In the genomic region with DNA sequence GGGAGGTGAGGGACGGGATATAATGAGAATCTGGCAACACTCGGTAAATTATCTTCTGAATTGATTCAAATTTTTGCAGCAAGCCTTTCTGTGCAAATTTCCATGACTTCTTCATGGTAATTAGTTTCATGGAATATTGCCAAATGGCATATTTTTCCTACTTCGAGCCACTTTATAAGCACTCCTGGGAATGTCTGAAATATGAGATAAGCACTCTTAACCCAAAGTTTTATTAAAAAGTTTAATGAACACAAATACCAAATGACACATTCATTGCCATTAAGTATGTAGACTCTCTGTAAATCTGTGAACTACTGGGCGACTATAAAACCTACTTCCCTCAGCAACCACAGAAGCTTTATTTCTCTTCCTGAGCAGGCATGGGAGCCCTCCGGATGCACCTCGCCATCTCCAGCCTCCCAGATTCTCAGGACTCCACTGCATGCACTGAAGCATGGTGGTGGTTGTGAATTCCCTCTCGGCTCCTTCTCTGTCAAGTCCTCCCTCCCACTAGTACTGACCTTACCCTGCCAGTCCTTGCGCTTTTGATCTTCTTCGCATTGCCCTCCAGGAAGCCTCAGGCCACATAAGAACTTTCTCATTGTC, we compare ENCODE assay signal across 19 cellular contexts.
DNase-seq lines count a peak whose midpoint lies in the region; ATAC-seq and TF ChIP-seq lines count a peak whose summit lies in the region.
"Had no signal": no experiment of that assay in that cellular context is flagged by ENCODE, and none has a peak within 500 bp of the region (broad histone marks: within the 10 kb centered on the region; RNA-seq: fewer than 3 reads in every experiment).

No MANE protein-coding gene starts in this region.

- no peaks in the 10 kb centered on the region for H3K36me3 ChIP-seq in HEK293 (ENCODE audit: control insufficient read depth in 2 of 2, insufficient read depth in 1 of 2, low read length in 2 of 2)
- H3K36me3 ChIP-seq: adrenal gland, MG63, suprapubic skin had no signal

- POLR2A ChIA-PET in activated CD4-positive, alpha-beta T cell treated with anti-CD3 and anti-CD28 coated beads, Interleukin-2, amount 10 ng/mL, durations not matched to agents 7 days and 5 days (lab: Charles Lee) = no interaction called here
- POLR2A ChIA-PET in HEK293 (lab: Yijun Ruan, JAX) = no interaction called here
- POLR2A ChIA-PET in activated CD8-positive, alpha-beta T cell treated with anti-CD3 and anti-CD28 coated beads for 36 hours (lab: Charles Lee) = interaction anchor here (0.6 to 1.2 kb wide), 4 partner anchors 17 to 153 kb away, joined by 3 read pairs; no protein-coding TSS in a partner anchor
- POLR2A ChIA-PET in naive thymus-derived CD8-positive, alpha-beta T cell (lab: Charles Lee) = interaction anchor here (0.8 to 2.3 kb wide), 10 partner anchors 10 to 430 kb away, joined by 3 to 16 read pairs (median 4); no protein-coding TSS in a partner anchor

- intact Hi-C loops in activated CD8-positive, alpha-beta T cell treated with anti-CD3 and anti-CD28 coated beads for 36 hours (cut with micrococcal nuclease) = no loop called here

- H3K36me3 Mint-ChIP-seq in activated CD4-positive, alpha-beta T cell treated with anti-CD3 and anti-CD28 coated beads, Interleukin-2, amount 10 ng/mL, durations not matched to agents 7 days and 5 days (ENCODE audit: low read depth) = peaks cover 9% of the 10 kb centered on the region
- H3K36me3 Mint-ChIP-seq in activated CD8-positive, alpha-beta T cell treated with anti-CD3 and anti-CD28 coated beads for 36 hours (ENCODE audit: low read depth) = no peaks in the 10 kb centered on the region
- H3K36me3 Mint-ChIP-seq in naive thymus-derived CD8-positive, alpha-beta T cell = no peaks in the 10 kb centered on the region
- H3K36me3 Mint-ChIP-seq: CD4-positive, CD25-positive, alpha-beta regulatory T cell had no signal

- H3K9me3 Mint-ChIP-seq in activated CD4-positive, alpha-beta T cell treated with anti-CD3 and anti-CD28 coated beads, Interleukin-2, amount 10 ng/mL, durations not matched to agents 7 days and 5 days = peaks cover 13% of the 10 kb centered on the region
- H3K9me3 Mint-ChIP-seq in activated CD8-positive, alpha-beta T cell treated with anti-CD3 and anti-CD28 coated beads for 36 hours = no peaks in the 10 kb centered on the region
- peaks cover 0 to 2% (median 0%) of the 10 kb centered on the region in 9 donors for H3K9me3 Mint-ChIP-seq in naive thymus-derived CD8-positive, alpha-beta T cell

- H3K4me3 Mint-ChIP-seq in activated CD4-positive, alpha-beta T cell treated with anti-CD3 and anti-CD28 coated beads, Interleukin-2, amount 10 ng/mL, durations not matched to agents 7 days and 5 days = peak overlapping the region; percentile 30
- H3K4me3 Mint-ChIP-seq in activated CD8-positive, alpha-beta T cell treated with anti-CD3 and anti-CD28 coated beads for 36 hours = peak overlapping the region; percentile 5
- H3K4me3 Mint-ChIP-seq in naive thymus-derived CD8-positive, alpha-beta T cell = peak overlapping the region; percentile 66 to 83 (median 76)
- H3K4me3 Mint-ChIP-seq: activated CD8-positive, alpha-beta memory T cell treated with anti-CD3 and anti-CD28 coated beads, Interleukin-2, amount 10 ng/mL, durations not matched to agents 7 days and 5 days had no signal

- TF ChIP-seq CTCF in HEK293 (tag by site-specific recombination; IDR thresholded peaks at IDR 0.05) = no peak
- no peak for TF ChIP-seq CTCF in activated CD8-positive, alpha-beta T cell treated with anti-CD3 and anti-CD28 coated beads for 36 hours (IDR thresholded peaks at IDR 0.05)

- no peaks in the 10 kb centered on the region for H3K27me3 Mint-ChIP-seq in activated CD4-positive, alpha-beta T cell treated with anti-CD3 and anti-CD28 coated beads, Interleukin-2, amount 10 ng/mL, durations not matched to agents 7 days and 5 days
- no peaks in the 10 kb centered on the region for H3K27me3 Mint-ChIP-seq in activated CD8-positive, alpha-beta T cell treated with anti-CD3 and anti-CD28 coated beads for 36 hours
- no peaks in the 10 kb centered on the region for H3K27me3 Mint-ChIP-seq in naive thymus-derived CD8-positive, alpha-beta T cell
- H3K27me3 Mint-ChIP-seq: activated CD8-positive, alpha-beta memory T cell treated with anti-CD3 and anti-CD28 coated beads, Interleukin-2, amount 10 ng/mL, durations not matched to agents 7 days and 5 days had no signal

- no peaks in the 10 kb centered on the region for H3K9me3 ChIP-seq in HEK293 (ENCODE audit: control insufficient read depth, insufficient read depth, low read depth, low read length)
- H3K9me3 ChIP-seq: adrenal gland, MG63, suprapubic skin had no signal

- H3K27ac Mint-ChIP-seq in activated CD4-positive, alpha-beta T cell treated with anti-CD3 and anti-CD28 coated beads, Interleukin-2, amount 10 ng/mL, durations not matched to agents 7 days and 5 days = peak overlapping the region; percentile 98
- peak overlapping the region; percentile 8 for H3K27ac Mint-ChIP-seq in activated CD8-positive, alpha-beta T cell treated with anti-CD3 and anti-CD28 coated beads for 36 hours
- peak overlapping the region; percentile 46 to 99 (median 94) for H3K27ac Mint-ChIP-seq in naive thymus-derived CD8-positive, alpha-beta T cell
- H3K27ac Mint-ChIP-seq: activated CD8-positive, alpha-beta memory T cell treated with anti-CD3 and anti-CD28 coated beads, Interleukin-2, amount 10 ng/mL, durations not matched to agents 7 days and 5 days had no signal

- H3K4me3 ChIP-seq in HEK293 (ENCODE audit: low read depth, low read length) = no peak overlapping the region
- H3K4me3 ChIP-seq: adrenal gland, MG63, suprapubic skin had no signal

- H3K4me1 ChIP-seq in HEK293 (ENCODE audit: control insufficient read depth, insufficient read depth, low read length) = no peaks in the 10 kb centered on the region; the same call in 1 of the 2 replicates
- H3K4me1 ChIP-seq: adrenal gland, suprapubic skin had no signal

- CTCF ChIA-PET in activated CD4-positive, alpha-beta T cell treated with anti-CD3 and anti-CD28 coated beads, Interleukin-2, amount 10 ng/mL, durations not matched to agents 7 days and 5 days (lab: Charles Lee) = interaction anchor here (1.0 to 1.1 kb wide), 2 partner anchors 18 to 422 kb away, joined by 3 to 4 read pairs; no protein-coding TSS in a partner anchor
- CTCF ChIA-PET in HEK293 (lab: Yijun Ruan, JAX) = no interaction called here
- CTCF ChIA-PET in activated CD8-positive, alpha-beta T cell treated with anti-CD3 and anti-CD28 coated beads for 36 hours (lab: Charles Lee) = interaction anchor here (1.0 to 2.5 kb wide), 5 partner anchors 15 to 447 kb away, joined by 3 to 7 read pairs (median 4); no protein-coding TSS in a partner anchor

- peaks cover 43% of the 10 kb centered on the region for H3K4me1 Mint-ChIP-seq in activated CD4-positive, alpha-beta T cell treated with anti-CD3 and anti-CD28 coated beads, Interleukin-2, amount 10 ng/mL, durations not matched to agents 7 days and 5 days
- peaks cover 40% of the 10 kb centered on the region for H3K4me1 Mint-ChIP-seq in activated CD8-positive, alpha-beta T cell treated with anti-CD3 and anti-CD28 coated beads for 36 hours (ENCODE audit: low read depth)
- H3K4me1 Mint-ChIP-seq in naive thymus-derived CD8-positive, alpha-beta T cell = peaks cover 26 to 56% (median 40%) of the 10 kb centered on the region in 4 donors

- no peak for DNase-seq in activated CD4-positive, alpha-beta T cell treated with anti-CD3 and anti-CD28 coated beads, Interleukin-2, amount 10 ng/mL, durations not matched to agents 7 days and 5 days
- no peak for DNase-seq in activated CD4-positive, alpha-beta T cell treated with anti-CD3 and anti-CD28 coated beads for 4 hours
- DNase-seq in activated CD8-positive, alpha-beta T cell treated with anti-CD3 and anti-CD28 coated beads for 36 hours = no peak
- DNase-seq in naive thymus-derived CD8-positive, alpha-beta T cell = peak in 4 of 10 donors; percentile 2 to 27 (median 20)
- no peak for DNase-seq in activated gamma-delta T cell treated with Interleukin-2 at 50 U/mL for 16 hours
- no peak for DNase-seq in cortex of kidney (lab: John Stamatoyannopoulos, UW)
- DNase-seq in ACHN = no peak
- DNase-seq: activated CD8-positive, alpha-beta memory T cell treated with anti-CD3 and anti-CD28 coated beads, Interleukin-2, amount 10 ng/mL, durations not matched to agents 7 days and 5 days; adrenal gland; CD4-positive, CD25-positive, alpha-beta regulatory T cell; central memory CD4-positive, alpha-beta T cell; head of caudate nucleus; MG63; NCI-H2029 treated with DMSO at 0.1 percent for 48 hours; NCI-H524 treated with DMSO at 0.1 percent for 48 hours; OCI-M1; stimulated activated CD4-positive, alpha-beta T cell treated with anti-CD3 and anti-CD28 coated beads, Interleukin-4, amount 100 ng/mL, for 24 hours had no signal

- in situ Hi-C loops in ACHN (cut with HindIII; ENCODE audit: low pct_ligation_motif_present, low pct_unique_long_range_greater_than_20kb, low sequenced_read_pairs) = no loop called here

- H3K27ac ChIP-seq in HEK293 (ENCODE audit: extremely low read depth, low read depth, low read length) = no peak overlapping the region
- H3K27ac ChIP-seq: adrenal gland, suprapubic skin had no signal

- no peak for ATAC-seq in activated CD8-positive, alpha-beta T cell treated with anti-CD3 and anti-CD28 coated beads for 36 hours
- ATAC-seq in naive thymus-derived CD8-positive, alpha-beta T cell = peak; percentile 36 to 38
- ATAC-seq: activated CD8-positive, alpha-beta memory T cell treated with anti-CD3 and anti-CD28 coated beads, Interleukin-2, amount 10 ng/mL, durations not matched to agents 7 days and 5 days had no signal

TF ChIP-seq in HEK293, 187 proteins besides CTCF, POLR2A, EP300 and RAD21 (continues in another document):
- TF ChIP-seq OSR2 (tag by site-specific recombination; IDR thresholded peaks at IDR 0.05) (peak; percentile 92), ZNF311 (tag by site-specific recombination; IDR thresholded peaks at IDR 0.05; ENCODE audit: borderline replicate concordance) (no peak), PRDM6 (tag by site-specific recombination; IDR thresholded peaks at IDR 0.05) (peak; percentile 92)

Comparison
In these comparisons a context has a peak if more than half of its experiments do, and no peak if none do; other contexts are left out.
1. H3K27ac Mint-ChIP-seq: peak in every context shown above with its lines; median percentile 98 in activated CD4-positive, alpha-beta T cell treated with anti-CD3 and anti-CD28 coated beads, Interleukin-2, amount 10 ng/mL, durations not matched to agents 7 days and 5 days; 94 in naive thymus-derived CD8-positive, alpha-beta T cell; 8 in activated CD8-positive, alpha-beta T cell treated with anti-CD3 and anti-CD28 coated beads for 36 hours.
2. H3K4me3 Mint-ChIP-seq: peak in every context shown above with its lines; median percentile 76 in naive thymus-derived CD8-positive, alpha-beta T cell; 30 in activated CD4-positive, alpha-beta T cell treated with anti-CD3 and anti-CD28 coated beads, Interleukin-2, amount 10 ng/mL, durations not matched to agents 7 days and 5 days; 5 in activated CD8-positive, alpha-beta T cell treated with anti-CD3 and anti-CD28 coated beads for 36 hours.
3. POLR2A ChIA-PET loops: an anchor here in activated CD8-positive, alpha-beta T cell treated with anti-CD3 and anti-CD28 coated beads for 36 hours (0.6 to 1.2 kb wide) and naive thymus-derived CD8-positive, alpha-beta T cell (0.8 to 2.3 kb wide); none called in activated CD4-positive, alpha-beta T cell treated with anti-CD3 and anti-CD28 coated beads, Interleukin-2, amount 10 ng/mL, durations not matched to agents 7 days and 5 days and HEK293.